Comparison of ENCODE assay signal across 7 cellular contexts in the genomic region with DNA sequence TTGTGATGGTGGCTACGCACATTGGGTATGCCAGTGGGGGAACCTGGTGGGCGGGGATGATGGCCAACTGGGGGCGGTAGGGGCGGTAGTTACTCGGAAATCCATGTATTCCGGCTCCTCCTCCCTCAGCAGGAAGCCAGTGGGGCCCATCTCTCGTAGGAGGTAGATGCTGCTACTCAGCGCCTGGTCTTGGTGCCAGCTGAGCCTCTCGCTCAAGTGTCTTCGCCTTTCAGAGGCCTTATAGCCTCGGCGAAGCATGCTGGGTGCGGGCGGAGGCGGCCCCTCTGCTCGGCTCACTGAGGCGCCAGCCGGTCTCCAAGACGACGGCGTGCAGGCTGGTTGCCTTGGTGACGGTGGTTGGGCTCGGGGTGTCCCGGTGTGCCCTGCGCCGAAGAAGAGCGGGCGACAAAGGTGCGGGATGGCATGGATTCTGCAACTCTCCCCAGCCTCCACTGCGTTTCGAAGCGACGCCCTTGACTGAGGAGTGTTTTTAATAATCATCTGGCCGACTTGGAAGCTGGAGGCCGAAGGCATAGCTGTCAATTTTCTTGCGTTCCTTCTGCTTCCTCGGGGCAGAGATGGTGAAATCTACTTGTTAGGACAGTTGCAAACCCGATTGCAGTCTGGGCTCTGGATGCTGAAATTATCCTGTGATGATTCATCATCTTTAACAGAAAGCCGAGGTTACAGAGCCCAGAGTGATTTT. TPM values are rescaled to one million over a fixed set of nuclear protein-coding genes. Genes with fewer than 3 reads are reported as not detected.
DNase-seq lines count a peak whose midpoint lies in the region; ATAC-seq and TF ChIP-seq lines count a peak whose summit lies in the region.

ZSWIM2 (minus strand) TSS at position 298 of the 706 bp plus-strand sequence; CDS start at position 258, 40 bp downstream.

- H3K9me3 Mint-ChIP-seq in activated naive CD8-positive, alpha-beta T cell treated with anti-CD3 and anti-CD28 coated beads, Interleukin-2, amount 10 ng/mL, durations not matched to agents 7 days and 5 days: peaks cover 3% of the 10 kb centered on the region

- H3K27me3 Mint-ChIP-seq in activated naive CD8-positive, alpha-beta T cell treated with anti-CD3 and anti-CD28 coated beads, Interleukin-2, amount 10 ng/mL, durations not matched to agents 7 days and 5 days: peaks cover 30% of the 10 kb centered on the region

- no peaks in the 10 kb centered on the region for H3K27me3 ChIP-seq in cardiac muscle cell
- H3K27me3 ChIP-seq in neutrophil: peaks cover 8% of the 10 kb centered on the region

- ATAC-seq in GM18867 (IDR thresholded peaks at IDR 0.05; ENCODE audit: unreplicated experiment) (peak; percentile 64), HG03060 (IDR thresholded peaks at IDR 0.05; ENCODE audit: low read depth, unreplicated experiment) (peak; percentile 70)
- peak; percentile 68 for ATAC-seq in activated naive CD8-positive, alpha-beta T cell treated with anti-CD3 and anti-CD28 coated beads, Interleukin-2, amount 10 ng/mL, durations not matched to agents 7 days and 5 days (ENCODE audit: low read depth)

- no peak within 1 kb of the TSS for H3K27ac Mint-ChIP-seq in activated naive CD8-positive, alpha-beta T cell treated with anti-CD3 and anti-CD28 coated beads, Interleukin-2, amount 10 ng/mL, durations not matched to agents 7 days and 5 days

- peaks cover 4% of the 10 kb centered on the region for H3K4me1 ChIP-seq in cardiac muscle cell (ENCODE audit: low read depth)
- H3K4me1 ChIP-seq in neutrophil (ENCODE audit: control insufficient read depth in 1 of 2, insufficient read depth in 1 of 2, low read depth in 1 of 2, low read length in 1 of 2): peaks cover 11 to 14% of the 10 kb centered on the region in 2 experiments

- peak within 1 kb of the TSS; percentile 43 for H3K4me3 ChIP-seq in cardiac muscle cell
- H3K4me3 ChIP-seq in neutrophil (ENCODE audit: low read depth in 1 of 2, low read length in 1 of 2): peak within 1 kb of the TSS; percentile 39 to 45

- no peaks in the 10 kb centered on the region for H3K9me3 ChIP-seq in cardiac muscle cell (ENCODE audit: low read depth)
- H3K9me3 ChIP-seq in neutrophil: no peaks in the 10 kb centered on the region

- peak within 1 kb of the TSS; percentile 16 for H3K4me3 Mint-ChIP-seq in activated naive CD8-positive, alpha-beta T cell treated with anti-CD3 and anti-CD28 coated beads, Interleukin-2, amount 10 ng/mL, durations not matched to agents 7 days and 5 days

- peaks cover 3% of the 10 kb centered on the region for H3K4me1 Mint-ChIP-seq in activated naive CD8-positive, alpha-beta T cell treated with anti-CD3 and anti-CD28 coated beads, Interleukin-2, amount 10 ng/mL, durations not matched to agents 7 days and 5 days

- H3K27ac ChIP-seq in cardiac muscle cell: no peak within 1 kb of the TSS
- no peak within 1 kb of the TSS for H3K27ac ChIP-seq in neutrophil

- H3K36me3 ChIP-seq in cardiac muscle cell (no peaks in the 10 kb centered on the region), neutrophil (no peaks in the 10 kb centered on the region)

- H3K36me3 Mint-ChIP-seq in activated naive CD8-positive, alpha-beta T cell treated with anti-CD3 and anti-CD28 coated beads, Interleukin-2, amount 10 ng/mL, durations not matched to agents 7 days and 5 days: no peaks in the 10 kb centered on the region

- TF ChIP-seq CTCF in cardiac muscle cell (IDR thresholded peaks at IDR 0.05; ENCODE audit: low read depth, low read length): no peak
- TF ChIP-seq CTCF in neutrophil (IDR thresholded peaks at IDR 0.05): no peak

- DNase-seq in NCI-H345 (lab: John Stamatoyannopoulos, UW): peak; percentile 95
- DNase-seq in activated naive CD8-positive, alpha-beta T cell treated with anti-CD3 and anti-CD28 coated beads, Interleukin-2, amount 10 ng/mL, durations not matched to agents 7 days and 5 days: peak; percentile 45
- DNase-seq in cardiac muscle cell (ENCODE audit: low read depth in 1 of 2, low spot score in 1 of 2): peak; percentile 83 to 94
- DNase-seq in RKO (ENCODE audit: low spot score): no peak

- POLR2A ChIA-PET in activated naive CD8-positive, alpha-beta T cell treated with anti-CD3 and anti-CD28 coated beads, Interleukin-2, amount 10 ng/mL, durations not matched to agents 7 days and 5 days (lab: Charles Lee): no interaction called here

RNA-seq across cellular contexts. Expression of gene ZSWIM2, which starts in this region (rescaled TPM):
- not detected for total RNA-seq in activated naive CD8-positive, alpha-beta T cell treated with anti-CD3 and anti-CD28 coated beads, Interleukin-2, amount 10 ng/mL, durations not matched to agents 7 days and 5 days
- not detected in 2 replicates for total RNA-seq in cardiac muscle cell
- not detected in 2 replicates for polyA plus RNA-seq in cardiac muscle cell

Comparison
In these comparisons a context has a peak if more than half of its experiments do, and no peak if none do; other contexts are left out.
1. Peak in DNase-seq and ATAC-seq in activated naive CD8-positive, alpha-beta T cell treated with anti-CD3 and anti-CD28 coated beads, Interleukin-2, amount 10 ng/mL, durations not matched to agents 7 days and 5 days; RNA of the gene not detected or under 1 TPM.
2. Peak in DNase-seq and H3K4me3 ChIP-seq in cardiac muscle cell; RNA of the gene not detected or under 1 TPM.